Comparison of ENCODE assay signal across 9 cellular contexts in the genomic region with DNA sequence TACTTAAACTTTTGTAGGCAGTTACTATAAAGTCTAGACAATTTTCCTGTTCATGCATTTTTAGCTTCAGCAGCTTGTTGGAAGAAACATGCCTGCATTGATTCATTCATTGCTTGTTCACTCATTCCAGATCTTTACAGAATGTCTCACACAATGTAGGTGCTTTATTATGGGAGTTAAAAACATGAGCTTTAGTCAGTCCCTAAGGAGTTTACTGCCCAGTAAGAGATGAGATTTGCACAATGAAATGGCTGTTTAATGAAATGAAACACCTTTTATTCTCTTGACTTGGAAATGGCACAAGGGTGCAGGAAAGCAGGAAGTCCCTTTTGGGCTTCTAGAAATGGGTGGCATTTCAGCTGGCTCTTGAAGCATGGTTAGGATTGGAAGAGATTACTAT. TPM values are rescaled to one million over a fixed set of nuclear protein-coding genes. Genes with fewer than 3 reads are reported as not detected.
A peak's percentile ranks its signal among the peaks of the same experiment; 100 is the strongest.
DNase-seq lines count a peak whose midpoint lies in the region; ATAC-seq and TF ChIP-seq lines count a peak whose summit lies in the region.
"Had no signal": no experiment of that assay in that cellular context is flagged by ENCODE, and none has a peak within 500 bp of the region (broad histone marks: within the 10 kb centered on the region; RNA-seq: fewer than 3 reads in every experiment).

No MANE protein-coding gene starts in this region.

- no peaks in the 10 kb centered on the region for H3K27me3 ChIP-seq in SU-DHL-6 (ENCODE audit: low read length)

- H3K4me3 ChIP-seq in SU-DHL-6 (ENCODE audit: insufficient read depth, low read length, poor library complexity, severe bottlenecking) = no peak overlapping the region

- peaks cover 45% of the 10 kb centered on the region for H3K4me1 Mint-ChIP-seq in activated naive CD4-positive, alpha-beta T cell treated with anti-CD3 and anti-CD28 coated beads, Interleukin-2, amount 50 U/mL, for 24 hours
- peaks cover 45% of the 10 kb centered on the region for H3K4me1 Mint-ChIP-seq in activated naive CD4-positive, alpha-beta T cell treated with anti-CD3 and anti-CD28 coated beads, Interleukin-2, amount 10 ng/mL, durations not matched to agents 7 days and 5 days
- H3K4me1 Mint-ChIP-seq in type B pancreatic cell (ENCODE audit: unreplicated experiment) = peaks cover 43% of the 10 kb centered on the region

- no peaks in the 10 kb centered on the region for H3K9me3 ChIP-seq in SU-DHL-6 (ENCODE audit: insufficient read depth, low read length)

- peaks cover 70% of the 10 kb centered on the region for H3K79me2 ChIP-seq in SU-DHL-6 (ENCODE audit: insufficient read depth, low read length)

- no peak overlapping the region for H3K27ac ChIP-seq in SU-DHL-6 (ENCODE audit: low read depth, low read length)
- H3K27ac ChIP-seq in caudate nucleus (ENCODE audit: low read depth, low read length) = no peak overlapping the region

- H3K4me2 ChIP-seq in SU-DHL-6 (ENCODE audit: low read depth, low read length, poor library complexity, severe bottlenecking) = peak overlapping the region; percentile 47

- ATAC-seq in GM21367 (IDR thresholded peaks at IDR 0.05; ENCODE audit: unreplicated experiment) = no peak

- TF ChIP-seq CTCF in SU-DHL-6 (IDR thresholded peaks at IDR 0.05; ENCODE audit: insufficient read depth, low read length, poor library complexity, severe bottlenecking) = no peak
- no peak for TF ChIP-seq CTCF in type B pancreatic cell (conservative IDR thresholded peaks at IDR 0.05)

- peaks cover 5% of the 10 kb centered on the region for H3K9me3 Mint-ChIP-seq in activated naive CD4-positive, alpha-beta T cell treated with anti-CD3 and anti-CD28 coated beads, Interleukin-2, amount 50 U/mL, for 24 hours
- H3K9me3 Mint-ChIP-seq in activated naive CD4-positive, alpha-beta T cell treated with anti-CD3 and anti-CD28 coated beads, Interleukin-2, amount 10 ng/mL, durations not matched to agents 7 days and 5 days = no peaks in the 10 kb centered on the region
- H3K9me3 Mint-ChIP-seq in type B pancreatic cell = no peaks in the 10 kb centered on the region

- H3K27me3 Mint-ChIP-seq in activated naive CD4-positive, alpha-beta T cell treated with anti-CD3 and anti-CD28 coated beads, Interleukin-2, amount 50 U/mL, for 24 hours = no peaks in the 10 kb centered on the region
- no peaks in the 10 kb centered on the region for H3K27me3 Mint-ChIP-seq in activated naive CD4-positive, alpha-beta T cell treated with anti-CD3 and anti-CD28 coated beads, Interleukin-2, amount 10 ng/mL, durations not matched to agents 7 days and 5 days
- H3K27me3 Mint-ChIP-seq in type B pancreatic cell = no peaks in the 10 kb centered on the region

- H2AFZ ChIP-seq in SU-DHL-6 (ENCODE audit: low read depth, low read length, severe bottlenecking) = no peak overlapping the region

- H3K9me2 ChIP-seq in SU-DHL-6 (replicated peaks; ENCODE audit: insufficient read depth, low read length) = no peaks in the 10 kb centered on the region

- DNase-seq in activated naive CD4-positive, alpha-beta T cell treated with anti-CD3 and anti-CD28 coated beads, Interleukin-2, amount 10 ng/mL, durations not matched to agents 7 days and 5 days = no peak
- peak; percentile 26 for DNase-seq in fibroblast of peridontal ligament (ENCODE audit: extremely low read depth)
- DNase-seq in type B pancreatic cell (ENCODE audit: extremely low spot score, unreplicated experiment) = no peak
- no peak for DNase-seq in SKM-1 treated with dmso at 0.1 percent for 144 hours (lab: John Stamatoyannopoulos, UW; ENCODE audit: unreplicated experiment)
- DNase-seq in caudate nucleus (lab: John Stamatoyannopoulos, UW) = no peak
- DNase-seq: amygdala had no signal

- H3K9ac ChIP-seq in SU-DHL-6 (ENCODE audit: low read length) = no peak overlapping the region

- H3K36me3 Mint-ChIP-seq in activated naive CD4-positive, alpha-beta T cell treated with anti-CD3 and anti-CD28 coated beads, Interleukin-2, amount 50 U/mL, for 24 hours = peaks cover 11% of the 10 kb centered on the region
- H3K36me3 Mint-ChIP-seq in activated naive CD4-positive, alpha-beta T cell treated with anti-CD3 and anti-CD28 coated beads, Interleukin-2, amount 10 ng/mL, durations not matched to agents 7 days and 5 days = peaks cover 11% of the 10 kb centered on the region
- peaks cover 3% of the 10 kb centered on the region for H3K36me3 Mint-ChIP-seq in type B pancreatic cell

- peak overlapping the region; percentile 27 for H3K27ac Mint-ChIP-seq in activated naive CD4-positive, alpha-beta T cell treated with anti-CD3 and anti-CD28 coated beads, Interleukin-2, amount 50 U/mL, for 24 hours
- no peak overlapping the region for H3K27ac Mint-ChIP-seq in activated naive CD4-positive, alpha-beta T cell treated with anti-CD3 and anti-CD28 coated beads, Interleukin-2, amount 10 ng/mL, durations not matched to agents 7 days and 5 days
- H3K27ac Mint-ChIP-seq in type B pancreatic cell = peak overlapping the region; percentile 52

- peak overlapping the region; percentile 71 for H3K4me3 Mint-ChIP-seq in activated naive CD4-positive, alpha-beta T cell treated with anti-CD3 and anti-CD28 coated beads, Interleukin-2, amount 50 U/mL, for 24 hours
- H3K4me3 Mint-ChIP-seq in activated naive CD4-positive, alpha-beta T cell treated with anti-CD3 and anti-CD28 coated beads, Interleukin-2, amount 10 ng/mL, durations not matched to agents 7 days and 5 days = no peak overlapping the region
- H3K4me3 Mint-ChIP-seq in type B pancreatic cell = peak overlapping the region; percentile 62

- H3F3A ChIP-seq in SU-DHL-6 (ENCODE audit: insufficient read depth) = 0 out of 2 replicates have a peak, but pooled peaks cover 4% of the 10 kb centered on the region

- CTCF ChIA-PET in activated naive CD4-positive, alpha-beta T cell treated with anti-CD3 and anti-CD28 coated beads, Interleukin-2, amount 10 ng/mL, durations not matched to agents 7 days and 5 days (lab: Charles Lee) = interaction anchor here (1.3 kb wide), 1 partner anchor 12 kb away, joined by 3 read pairs; no protein-coding TSS in a partner anchor

- no peaks in the 10 kb centered on the region for H4K20me1 ChIP-seq in SU-DHL-6 (ENCODE audit: low read depth, low read length)

- no peaks in the 10 kb centered on the region for H3K36me3 ChIP-seq in SU-DHL-6 (ENCODE audit: low read length)

RNA-seq across cellular contexts. Expression of a gene that starts 2.9 kb away (rescaled TPM):
- total RNA-seq in type B pancreatic cell (ENCODE audit: low replicate concordance) = 9.2 and 13.6 TPM in 2 replicates
